ENCODE assay signal across 19 cellular contexts in genomic region chr15:67736810-67737209, GRCh38.
A peak's percentile ranks its signal among the peaks of the same experiment; 100 is the strongest.
DNase-seq lines count a peak whose midpoint lies in the region; ATAC-seq and TF ChIP-seq lines count a peak whose summit lies in the region.
"Had no signal": no experiment of that assay in that cellular context is flagged by ENCODE, and none has a peak within 500 bp of the region (broad histone marks: within the 10 kb centered on the region; RNA-seq: fewer than 3 reads in every experiment).

No MANE protein-coding gene starts in this region.

- intact Hi-C loops in Right ventricle myocardium inferior (cut with DNase I), result no loop called here

- no peaks in the 10 kb centered on the region for H3K36me3 Mint-ChIP-seq in nephron progenitor cell (ENCODE audit: low read depth)

- 89 to 98% methylated on average over 2 of the region's 2 CpGs for WGBS in GM23248 (ENCODE audit: low coverage in 1 of 2, low lambda C conversion rate in 2 of 2, missing lambda C conversion rate in 2 of 2), 2 experiments

- H3K36me3 ChIP-seq in GM23248 (ENCODE audit: low read depth) (no peaks in the 10 kb centered on the region), Loucy (ENCODE audit: insufficient read depth, low read length) (no peaks in the 10 kb centered on the region), adipocyte (ENCODE audit: control insufficient read depth, insufficient read depth, low read length, severe bottlenecking) (no peaks in the 10 kb centered on the region), kidney epithelial cell (ENCODE audit: control insufficient read depth, insufficient read depth, low read length) (no peaks in the 10 kb centered on the region)
- H3K36me3 ChIP-seq: MG63, Peyer's patch had no signal

- H2AFZ ChIP-seq in GM23248, result no peak overlapping the region
- no peak overlapping the region for H2AFZ ChIP-seq in Loucy (ENCODE audit: low read length)

- TF ChIP-seq CTCF in Loucy (conservative IDR thresholded peaks at IDR 0.05; ENCODE audit: low read length), result peak; percentile 34
- TF ChIP-seq CTCF in kidney epithelial cell (IDR thresholded peaks at IDR 0.05; ENCODE audit: insufficient read depth, low read length, poor library complexity, severe bottlenecking), result no peak
- TF ChIP-seq CTCF in nephron progenitor cell (IDR thresholded peaks at IDR 0.05), result no peak

- no peak overlapping the region for H3K9ac ChIP-seq in GM23248
- no peak overlapping the region for H3K9ac ChIP-seq in Loucy (ENCODE audit: low read depth, low read length, poor library complexity, severe bottlenecking)
- no peak overlapping the region for H3K9ac ChIP-seq in adipocyte (ENCODE audit: low read length)

- no peak overlapping the region for H3K27ac ChIP-seq in GM23248
- H3K27ac ChIP-seq: Peyer's patch had no signal

- H3K9me2 ChIP-seq in GM23248 (ENCODE audit: insufficient read depth) (no peaks in the 10 kb centered on the region), Loucy (replicated peaks; ENCODE audit: low read depth, low read length) (no peaks in the 10 kb centered on the region)

- H3K4me3 Mint-ChIP-seq in nephron progenitor cell, result no peak overlapping the region

- H4K20me1 ChIP-seq in GM23248 (ENCODE audit: insufficient read depth) (no peaks in the 10 kb centered on the region), Loucy (ENCODE audit: insufficient read depth, low read length, poor library complexity, severe bottlenecking) (no peaks in the 10 kb centered on the region)

- no peaks in the 10 kb centered on the region for H3K9me3 Mint-ChIP-seq in nephron progenitor cell

- H3K4me2 ChIP-seq in GM23248 (ENCODE audit: unreplicated experiment) (no peak overlapping the region), Loucy (ENCODE audit: low read depth, low read length, poor library complexity, severe bottlenecking) (no peak overlapping the region)

- H3F3A ChIP-seq in GM23248 (ENCODE audit: insufficient read depth) (no peaks in the 10 kb centered on the region), Loucy (ENCODE audit: low read depth) (peaks cover 3% of the 10 kb centered on the region; the same call in 1 of the 2 replicates)

- peaks cover 50% of the 10 kb centered on the region for H3K4me1 Mint-ChIP-seq in nephron progenitor cell

- in situ Hi-C loops in GM23248 (cut with MboI), result no loop called here

- H3K27me3 Mint-ChIP-seq in nephron progenitor cell (ENCODE audit: low read depth, poor library complexity), result peaks cover 3% of the 10 kb centered on the region

- H3K4me1 ChIP-seq in GM23248 (ENCODE audit: insufficient read depth) (no peaks in the 10 kb centered on the region), Loucy (ENCODE audit: insufficient read depth, low read length, poor library complexity, severe bottlenecking) (peaks cover 29% of the 10 kb centered on the region), adipocyte (ENCODE audit: control insufficient read depth, insufficient read depth, low read length) (peaks cover 19% of the 10 kb centered on the region)
- H3K4me1 ChIP-seq: Peyer's patch had no signal

- ATAC-seq in HG03469 (IDR thresholded peaks at IDR 0.05; ENCODE audit: unreplicated experiment) (no peak), Right ventricle myocardium inferior (no peak)
- ATAC-seq: HepG2 had no signal

- H3K27me3 ChIP-seq in GM23248 (replicated peaks; ENCODE audit: insufficient read depth) (no peaks in the 10 kb centered on the region), Loucy (ENCODE audit: insufficient read depth, low read length, poor library complexity, severe bottlenecking) (no peaks in the 10 kb centered on the region), adipocyte (replicated peaks; ENCODE audit: control insufficient read depth, insufficient read depth, low read length) (no peaks in the 10 kb centered on the region), kidney epithelial cell (ENCODE audit: control insufficient read depth, insufficient read depth, low read length) (no peaks in the 10 kb centered on the region)
- H3K27me3 ChIP-seq: MG63, Peyer's patch had no signal

- H3K79me2 ChIP-seq in GM23248 (ENCODE audit: insufficient read depth) (no peaks in the 10 kb centered on the region), Loucy (ENCODE audit: insufficient read depth, low read length) (no peaks in the 10 kb centered on the region)

- no peak overlapping the region for H3K27ac Mint-ChIP-seq in nephron progenitor cell

- peak; percentile 26 for DNase-seq in GM23248
- DNase-seq in adipocyte (ENCODE audit: low read depth), result peak; percentile 5
- peak; percentile 9 for DNase-seq in kidney epithelial cell (ENCODE audit: low read depth)
- DNase-seq in Right ventricle myocardium inferior (ENCODE audit: missing footprints), result no peak
- DNase-seq in stimulated activated CD4-positive, alpha-beta T cell treated with anti-CD3 and anti-CD28 coated beads, Interleukin-4, amount 100 ng/mL, for 4 hours, result no peak
- DNase-seq in nephron progenitor cell, result no peak
- DNase-seq: AML-193, COR-L47, GF-D8, GOT3, MG63, NCI-H1105 treated with DMSO at 0.1 percent for 48 hours, NCI-H187, NCI-H774, Peyer's patch, SHP77 treated with DMSO at 0.1 percent for 48 hours had no signal

- H3K4me3 ChIP-seq in GM23248, result no peak overlapping the region
- no peak overlapping the region for H3K4me3 ChIP-seq in Loucy (ENCODE audit: low read length, poor library complexity, severe bottlenecking)
- H3K4me3 ChIP-seq in adipocyte (ENCODE audit: low read length), result no peak overlapping the region
- H3K4me3 ChIP-seq in kidney epithelial cell (ENCODE audit: low read depth, low read length), result no peak overlapping the region
- H3K4me3 ChIP-seq: MG63, Peyer's patch had no signal

- H3K9me3 ChIP-seq in GM23248 (ENCODE audit: low read depth) (no peaks in the 10 kb centered on the region), Loucy (ENCODE audit: insufficient read depth, low read depth, low read length) (no peaks in the 10 kb centered on the region), adipocyte (ENCODE audit: control insufficient read depth, low read length) (no peaks in the 10 kb centered on the region)
- H3K9me3 ChIP-seq: MG63, Peyer's patch had no signal

Comparison
In these comparisons a context has a peak if more than half of its experiments do, and no peak if none do; other contexts are left out.
1. DNase-seq: peak in GM23248 (single experiment), adipocyte (single experiment) and kidney epithelial cell (single experiment); none in Right ventricle myocardium inferior (single experiment), stimulated activated CD4-positive, alpha-beta T cell treated with anti-CD3 and anti-CD28 coated beads, Interleukin-4, amount 100 ng/mL, for 4 hours (0 of 2) and nephron progenitor cell (single experiment).